Comparison of ENCODE assay signal across 11 cellular contexts in genomic region chr3:14266361-14266760, GRCh38.
A peak's percentile ranks its signal among the peaks of the same experiment; 100 is the strongest.
DNase-seq lines count a peak whose midpoint lies in the region; ATAC-seq and TF ChIP-seq lines count a peak whose summit lies in the region.
"Had no signal": no experiment of that assay in that cellular context is flagged by ENCODE, and none has a peak within 500 bp of the region (broad histone marks: within the 10 kb centered on the region; RNA-seq: fewer than 3 reads in every experiment).

No MANE protein-coding gene starts in this region.

- peaks cover 0 to 13% (median 0%) of the 10 kb centered on the region in 11 donors for H3K9me3 ChIP-seq in heart right ventricle
- H3K9me3 ChIP-seq: SJCRH30, vagina had no signal

- no peak overlapping the region for H3K27ac ChIP-seq in heart right ventricle
- H3K27ac ChIP-seq: SJCRH30, vagina had no signal

- WGBS in heart right ventricle, 2 donors = 71 to 75% methylated on average over 12 of the region's 12 CpGs

- peaks cover 12 to 68% of the 10 kb centered on the region in 2 donors for H3K27me3 Mint-ChIP-seq in effector memory CD8-positive, alpha-beta T cell

- H3K9me3 Mint-ChIP-seq in effector memory CD8-positive, alpha-beta T cell = no peaks in the 10 kb centered on the region

- intact Hi-C loops in heart right ventricle (cut with DNase I) = loop anchor here in 2 of 10 donors (2.0 to 10.0 kb wide), 3 partner anchors 138 to 278 kb away; partner anchors contain the start of genes GRIP2 (in 1 of the 2) and SLC6A6 (in 1 of the 2)

- H3K27ac Mint-ChIP-seq in effector memory CD8-positive, alpha-beta T cell = no peak overlapping the region

- no peaks in the 10 kb centered on the region for H3K36me3 ChIP-seq in heart right ventricle
- H3K36me3 ChIP-seq: SJCRH30, vagina had no signal

- ATAC-seq in heart right ventricle = peak in 7 of 8 donors; percentile 70 to 86 (median 78)
- no peak for ATAC-seq in effector memory CD8-positive, alpha-beta T cell (replicated peaks)

- peaks cover 0 to 5% (median 2%) of the 10 kb centered on the region in 9 donors for H3K4me1 ChIP-seq in heart right ventricle

- no peaks in the 10 kb centered on the region for H3K36me3 Mint-ChIP-seq in effector memory CD8-positive, alpha-beta T cell (ENCODE audit: insufficient read depth)

- DNase-seq in ELR (ENCODE audit: low read depth) = peak; percentile 72
- DNase-seq in amygdala (lab: John Stamatoyannopoulos, UW) = peak in 33 of 56 donors; percentile 7 to 82 (median 45)
- DNase-seq in heart right ventricle = peak in 1 of 2 donors; percentile 53
- peak; percentile 59 for DNase-seq in putamen (ENCODE audit: low spot score)
- no peak for DNase-seq in NCI-H146 (lab: John Stamatoyannopoulos, UW)
- DNase-seq in NCI-H748 (lab: John Stamatoyannopoulos, UW; ENCODE audit: unreplicated experiment) = no peak
- DNase-seq in effector memory CD8-positive, alpha-beta T cell = no peak
- no peak for DNase-seq in activated CD4-positive, alpha-beta T cell treated with anti-CD3 and anti-CD28 coated beads, Interleukin-2, amount 50 U/mL, for 4 hours

- TF ChIP-seq CTCF in heart right ventricle (IDR thresholded peaks at IDR 0.05) = no peak

- H3K4me1 Mint-ChIP-seq in effector memory CD8-positive, alpha-beta T cell (ENCODE audit: low read depth in 2 of 2) = no peaks in the 10 kb centered on the region

- H3K27me3 ChIP-seq in heart right ventricle = peaks cover 0 to 50% (median 15%) of the 10 kb centered on the region in 7 donors
- H3K27me3 ChIP-seq: SJCRH30, vagina had no signal

- H3K4me3 Mint-ChIP-seq in effector memory CD8-positive, alpha-beta T cell = no peak overlapping the region

- H3K4me3 ChIP-seq in heart right ventricle = no peak overlapping the region
- H3K4me3 ChIP-seq: SJCRH30, skin epidermis, vagina had no signal

Comparison
In these comparisons a context has a peak if more than half of its experiments do, and no peak if none do; other contexts are left out.
1. DNase-seq: peak in ELR (single experiment), amygdala (33 of 56) and putamen (single experiment); none in NCI-H146 (single experiment), NCI-H748 (single experiment), effector memory CD8-positive, alpha-beta T cell (0 of 3) and activated CD4-positive, alpha-beta T cell treated with anti-CD3 and anti-CD28 coated beads, Interleukin-2, amount 50 U/mL, for 4 hours (0 of 2).